In the genomic region with DNA sequence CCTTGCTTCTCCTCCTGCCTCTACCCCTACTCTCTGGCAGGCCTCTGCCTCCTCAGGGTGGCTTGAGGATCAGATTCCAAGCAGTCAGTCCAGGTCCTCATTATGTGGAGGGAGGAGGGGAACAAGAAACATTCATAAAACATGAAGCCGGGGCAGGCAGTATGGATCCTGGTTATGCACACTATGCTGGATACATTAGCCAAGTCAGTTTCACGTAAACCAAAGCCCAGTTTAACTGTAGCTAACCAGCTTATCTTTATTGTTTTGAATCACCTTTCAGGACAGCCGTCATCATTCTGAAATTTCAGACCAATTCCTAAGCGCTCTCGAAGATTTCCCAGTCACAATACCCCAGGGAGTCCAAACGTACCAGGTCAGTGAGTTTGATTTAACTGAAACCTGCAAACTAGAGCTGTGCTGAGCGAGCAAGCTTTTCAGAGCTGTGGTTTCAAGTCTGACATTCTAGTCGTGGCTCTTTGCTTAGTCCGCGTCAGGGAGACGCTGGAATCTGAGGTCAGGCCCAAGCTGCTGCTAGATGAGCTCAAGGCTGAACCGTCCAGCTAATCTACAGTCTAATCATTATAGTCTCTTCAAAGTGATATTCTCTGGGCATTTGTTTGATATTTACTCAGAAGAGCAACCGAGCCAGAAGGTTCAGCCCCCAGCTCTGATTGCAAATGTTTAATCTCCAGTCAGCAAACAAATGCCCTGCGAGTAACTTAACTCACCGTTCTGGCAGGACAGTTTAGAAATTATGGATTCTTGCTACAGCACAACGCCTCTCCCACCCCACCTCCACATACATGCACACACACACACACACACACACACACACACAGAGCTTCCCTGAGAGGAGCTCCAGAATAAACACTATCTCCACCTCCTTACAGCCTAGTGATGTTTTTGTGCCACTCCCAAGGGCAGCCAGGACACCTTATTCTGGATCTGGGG, we compare ENCODE assay signal across 1 cellular context.
TF ChIP-seq lines count a peak whose summit lies in the region.

No MANE protein-coding gene starts in this region.

TF ChIP-seq in K562, 482 proteins besides CTCF, POLR2A, EP300 and RAD21 (continued from another document):
- TF ChIP-seq, protein P1, sequence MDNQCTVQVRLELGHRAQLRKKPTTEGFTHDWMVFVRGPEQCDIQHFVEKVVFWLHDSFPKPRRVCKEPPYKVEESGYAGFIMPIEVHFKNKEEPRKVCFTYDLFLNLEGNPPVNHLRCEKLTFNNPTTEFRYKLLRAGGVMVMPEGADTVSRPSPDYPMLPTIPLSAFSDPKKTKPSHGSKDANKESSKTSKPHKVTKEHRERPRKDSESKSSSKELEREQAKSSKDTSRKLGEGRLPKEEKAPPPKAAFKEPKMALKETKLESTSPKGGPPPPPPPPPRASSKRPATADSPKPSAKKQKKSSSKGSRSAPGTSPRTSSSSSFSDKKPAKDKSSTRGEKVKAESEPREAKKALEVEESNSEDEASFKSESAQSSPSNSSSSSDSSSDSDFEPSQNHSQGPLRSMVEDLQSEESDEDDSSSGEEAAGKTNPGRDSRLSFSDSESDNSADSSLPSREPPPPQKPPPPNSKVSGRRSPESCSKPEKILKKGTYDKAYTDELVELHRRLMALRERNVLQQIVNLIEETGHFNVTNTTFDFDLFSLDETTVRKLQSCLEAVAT (IDR thresholded peaks at IDR 0.05): no peak
- TF ChIP-seq ZFPM2 (CRISPR knock-in tag; IDR thresholded peaks at IDR 0.05): no peak
- no peak for TF ChIP-seq ZC3H11A (IDR thresholded peaks at IDR 0.05; ENCODE audit: low read depth, low read length)
